33 cellular contexts compared by ENCODE assay signal in genomic region chr11:22561283-22561682, GRCh38.
DNase-seq lines count a peak whose midpoint lies in the region; ATAC-seq and TF ChIP-seq lines count a peak whose summit lies in the region.
"Had no signal": no experiment of that assay in that cellular context is flagged by ENCODE, and none has a peak within 500 bp of the region (broad histone marks: within the 10 kb centered on the region; RNA-seq: fewer than 3 reads in every experiment).

No MANE protein-coding gene starts in this region.

- H3K9me3 ChIP-seq in SK-N-SH, result no peaks in the 10 kb centered on the region
- H3K9me3 ChIP-seq: A549, BE2C, BLaER1, Caco-2 had no signal

- peak overlapping the region in 1 of 2 experiments; percentile 71; a peak in 2 of 4 replicates for H3K27ac ChIP-seq in SK-N-SH (ENCODE audit: low read depth in 2 of 2, low read length in 1 of 2)
- H3K27ac ChIP-seq: 22Rv1; A549; BLaER1; BLaER1 treated with 17β-estradiol and CSF1 and Interleukin-3, amounts not matched to agents 10 nM and 100 nM; C4-2B had no signal

- H4K20me1 ChIP-seq in SK-N-SH (ENCODE audit: insufficient read depth), result no peaks in the 10 kb centered on the region
- H4K20me1 ChIP-seq: BLaER1; BLaER1 treated with 17β-estradiol and CSF1 and Interleukin-3, amounts not matched to agents 10 nM and 100 nM had no signal

- H3K9me2 ChIP-seq in SK-N-SH, result no peaks in the 10 kb centered on the region

- no peak overlapping the region for H3K4me3 ChIP-seq in SK-N-SH (ENCODE audit: low read depth in 2 of 2, low read length in 1 of 2)
- H3K4me3 ChIP-seq: A549; BLaER1; BLaER1 treated with 17β-estradiol and CSF1 and Interleukin-3, amounts not matched to agents 10 nM and 100 nM had no signal

- TF ChIP-seq EP300 in SK-N-SH (IDR thresholded peaks at IDR 0.05; ENCODE audit: borderline replicate concordance in 1 of 2, low read depth in 1 of 2, low read length in 1 of 2), result peak in 1 of 2 experiments; percentile 20; a peak in 1 of 4 replicates

- CTCF ChIA-PET in SK-N-SH (lab: Yijun Ruan, JAX), result interaction anchor here (1.4 kb wide), 1 partner anchor 21 kb away, joined by 4 read pairs; no protein-coding TSS in a partner anchor

- TF ChIP-seq CTCF in SK-N-SH (IDR thresholded peaks at IDR 0.05), result no peak

- H2AFZ ChIP-seq in SK-N-SH (ENCODE audit: low read depth), result no peak overlapping the region

- H3K36me3 ChIP-seq in SK-N-SH (replicated peaks in 1 of 2; ENCODE audit: control insufficient read depth in 1 of 2, insufficient read depth in 2 of 2, low read length in 1 of 2), result no peaks in the 10 kb centered on the region
- H3K36me3 ChIP-seq: BE2C; BLaER1; BLaER1 treated with 17β-estradiol and CSF1 and Interleukin-3, amounts not matched to agents 10 nM and 100 nM had no signal

- no peaks in the 10 kb centered on the region for H3K27me3 ChIP-seq in SK-N-SH (ENCODE audit: insufficient read depth)
- H3K27me3 ChIP-seq: BE2C; BLaER1; BLaER1 treated with 17β-estradiol and CSF1 and Interleukin-3, amounts not matched to agents 10 nM and 100 nM had no signal

- POLR2A ChIA-PET in SK-N-SH (lab: Yijun Ruan, JAX), result no interaction called here

- no peak for TF ChIP-seq RAD21 in SK-N-SH (IDR thresholded peaks at IDR 0.05; ENCODE audit: low read length)

- H3K4me1 ChIP-seq in SK-N-SH (ENCODE audit: control insufficient read depth in 1 of 2, insufficient read depth in 2 of 2, low read depth in 1 of 2, low read length in 1 of 2), result peaks cover 0 to 18% of the 10 kb centered on the region in 2 experiments; a peak in 2 of 4 replicates
- H3K4me1 ChIP-seq: A549; BLaER1; BLaER1 treated with 17β-estradiol and CSF1 and Interleukin-3, amounts not matched to agents 10 nM and 100 nM; Caco-2 had no signal

- no peak overlapping the region for H3K4me2 ChIP-seq in SK-N-SH
- H3K4me2 ChIP-seq: A549; BLaER1; BLaER1 treated with 17β-estradiol and CSF1 and Interleukin-3, amounts not matched to agents 10 nM and 100 nM had no signal

- ATAC-seq in SK-N-SH treated with all-trans-retinoic acid at 6 μM for 48 hours (no peak), HG03025 (IDR thresholded peaks at IDR 0.05; ENCODE audit: low FRiP score, unreplicated experiment) (no peak)
- ATAC-seq: A549; CD8-positive, alpha-beta T cell had no signal

- no peak overlapping the region for H3K9ac ChIP-seq in SK-N-SH
- H3K9ac ChIP-seq: BLaER1; BLaER1 treated with 17β-estradiol and CSF1 and Interleukin-3, amounts not matched to agents 10 nM and 100 nM had no signal

- DNase-seq in NCI-H2171 treated with DMSO at 0.1 percent for 48 hours (lab: John Stamatoyannopoulos, UW) (peak; percentile 13), NCI-H2171 (lab: John Stamatoyannopoulos, UW) (no peak), SK-N-DZ (ENCODE audit: low spot score) (peak; percentile 66), SK-N-SH (no peak), T-helper 2 cell (no peak), A172 (ENCODE audit: low spot score) (no peak)
- DNase-seq: 8988T; ACHN; AML-193; BE2C; C1 segment of cervical spinal cord; Caco-2; Calu3; CD4-positive, alpha-beta memory T cell; CD4-positive, alpha-beta T cell; CD4-positive, CD25-positive, alpha-beta regulatory T cell; CD8-positive, alpha-beta memory T cell; CD8-positive, alpha-beta T cell; COR-L47; DMS 273 treated with DMSO at 0.1 percent for 48 hours; DMS153; DMS53; DMS79; DMS79 treated with DMSO at 0.1 percent for 48 hours; DND-41; EL had no signal

- H3K79me2 ChIP-seq in SK-N-SH (ENCODE audit: insufficient read depth), result no peaks in the 10 kb centered on the region

- no peaks in the 10 kb centered on the region for H3F3A ChIP-seq in SK-N-SH (replicated peaks; ENCODE audit: insufficient read depth)

- 26% methylated on average over 2 of the region's 2 CpGs for WGBS in SK-N-SH (ENCODE audit: low lambda C conversion rate)

TF ChIP-seq in SK-N-SH, 30 proteins besides CTCF, POLR2A, EP300 and RAD21:
- peak; percentile 66 for TF ChIP-seq GATA2 (CRISPR knock-in tag; IDR thresholded peaks at IDR 0.05)
- no peak for TF ChIP-seq RCOR1 (IDR thresholded peaks at IDR 0.05; ENCODE audit: low read length)

TF ChIP-seq in SK-N-SH treated with all-trans-retinoic acid at 6 μM for 48 hours, 23 proteins besides CTCF, POLR2A, EP300 and RAD21:
- TF ChIP-seq CSDC2 (CRISPR knock-in tag; IDR thresholded peaks at IDR 0.05), result no peak
- TF ChIP-seq, protein P1, sequence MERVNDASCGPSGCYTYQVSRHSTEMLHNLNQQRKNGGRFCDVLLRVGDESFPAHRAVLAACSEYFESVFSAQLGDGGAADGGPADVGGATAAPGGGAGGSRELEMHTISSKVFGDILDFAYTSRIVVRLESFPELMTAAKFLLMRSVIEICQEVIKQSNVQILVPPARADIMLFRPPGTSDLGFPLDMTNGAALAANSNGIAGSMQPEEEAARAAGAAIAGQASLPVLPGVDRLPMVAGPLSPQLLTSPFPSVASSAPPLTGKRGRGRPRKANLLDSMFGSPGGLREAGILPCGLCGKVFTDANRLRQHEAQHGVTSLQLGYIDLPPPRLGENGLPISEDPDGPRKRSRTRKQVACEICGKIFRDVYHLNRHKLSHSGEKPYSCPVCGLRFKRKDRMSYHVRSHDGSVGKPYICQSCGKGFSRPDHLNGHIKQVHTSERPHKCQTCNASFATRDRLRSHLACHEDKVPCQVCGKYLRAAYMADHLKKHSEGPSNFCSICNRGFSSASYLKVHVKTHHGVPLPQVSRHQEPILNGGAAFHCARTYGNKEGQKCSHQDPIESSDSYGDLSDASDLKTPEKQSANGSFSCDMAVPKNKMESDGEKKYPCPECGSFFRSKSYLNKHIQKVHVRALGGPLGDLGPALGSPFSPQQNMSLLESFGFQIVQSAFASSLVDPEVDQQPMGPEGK (CRISPR knock-in tag; IDR thresholded peaks at IDR 0.05; ENCODE audit: borderline replicate concordance), result no peak
- peak; percentile 52; the same call in 1 of the 2 replicates for TF ChIP-seq ISL1 (CRISPR knock-in tag; IDR thresholded peaks at IDR 0.05)

Comparison
In these comparisons a context has a peak if more than half of its experiments do, and no peak if none do; other contexts are left out.
1. DNase-seq: peak in NCI-H2171 treated with DMSO at 0.1 percent for 48 hours (single experiment) and SK-N-DZ (single experiment); none in NCI-H2171 (single experiment), SK-N-SH (single experiment), T-helper 2 cell (0 of 5) and A172 (single experiment).